15 cellular contexts compared by ENCODE assay signal in genomic region chr13:24931450-24932217, GRCh38.
DNase-seq lines count a peak whose midpoint lies in the region; ATAC-seq and TF ChIP-seq lines count a peak whose summit lies in the region.
"Had no signal": no experiment of that assay in that cellular context is flagged by ENCODE, and none has a peak within 500 bp of the region (broad histone marks: within the 10 kb centered on the region; RNA-seq: fewer than 3 reads in every experiment).

No MANE protein-coding gene starts in this region.

- no peak for ATAC-seq in effector memory CD8-positive, alpha-beta T cell (replicated peaks)
- ATAC-seq: CD8-positive, alpha-beta T cell had no signal

- H3K4me3 Mint-ChIP-seq in brain = peak overlapping the region in 4 of 5 experiments; percentile 11 to 71 (median 51)
- H3K4me3 Mint-ChIP-seq in effector memory CD8-positive, alpha-beta T cell = no peak overlapping the region
- H3K4me3 Mint-ChIP-seq: CD8-positive, alpha-beta T cell had no signal

- H3K27me3 ChIP-seq in HL-60 (ENCODE audit: insufficient read depth, poor library complexity, severe bottlenecking) (no peaks in the 10 kb centered on the region), iPS-20b (ENCODE audit: insufficient read depth, low read length) (peaks cover 12% of the 10 kb centered on the region)

- H3K4me1 Mint-ChIP-seq in brain = peaks cover 5% of the 10 kb centered on the region
- H3K4me1 Mint-ChIP-seq in effector memory CD8-positive, alpha-beta T cell (ENCODE audit: low read depth in 2 of 2) = no peaks in the 10 kb centered on the region

- H3K27ac Mint-ChIP-seq in brain = peak overlapping the region in 1 of 5 experiments; percentile 32
- no peak overlapping the region for H3K27ac Mint-ChIP-seq in effector memory CD8-positive, alpha-beta T cell
- H3K27ac Mint-ChIP-seq: CD8-positive, alpha-beta T cell had no signal

- TF ChIP-seq CTCF in HL-60 (IDR thresholded peaks at IDR 0.05; ENCODE audit: insufficient read depth, low read length) = no peak
- TF ChIP-seq CTCF in brain (conservative IDR thresholded peaks at IDR 0.05) = no peak

- H3K36me3 Mint-ChIP-seq in brain = no peaks in the 10 kb centered on the region
- no peaks in the 10 kb centered on the region for H3K36me3 Mint-ChIP-seq in effector memory CD8-positive, alpha-beta T cell (ENCODE audit: insufficient read depth)
- H3K36me3 Mint-ChIP-seq: CD8-positive, alpha-beta T cell had no signal

- H3K4me3 ChIP-seq in HL-60 (replicated peaks; ENCODE audit: insufficient read depth, low read length) (no peak overlapping the region), iPS-20b (ENCODE audit: low read length) (peak overlapping the region; percentile 67; the same call in 1 of the 2 replicates), skeletal muscle cell (ENCODE audit: low read depth, low read length) (peak overlapping the region; percentile 34)

- H3K27ac ChIP-seq in HL-60 (replicated peaks) (peak overlapping the region; percentile 79), iPS-20b (ENCODE audit: low read length) (no peak overlapping the region)

- peaks cover 0 to 5% (median 0%) of the 10 kb centered on the region in 5 experiments for H3K9me3 Mint-ChIP-seq in brain
- H3K9me3 Mint-ChIP-seq in effector memory CD8-positive, alpha-beta T cell = no peaks in the 10 kb centered on the region
- H3K9me3 Mint-ChIP-seq: CD8-positive, alpha-beta T cell had no signal

- H3K27me3 Mint-ChIP-seq in brain = peaks cover 67% of the 10 kb centered on the region
- peaks cover 40 to 48% of the 10 kb centered on the region in 2 donors for H3K27me3 Mint-ChIP-seq in effector memory CD8-positive, alpha-beta T cell

- H3K4me1 ChIP-seq in iPS-20b (ENCODE audit: insufficient read depth, low read length) = no peaks in the 10 kb centered on the region; the same call in 1 of the 2 replicates

- no peaks in the 10 kb centered on the region for H3K36me3 ChIP-seq in iPS-20b (ENCODE audit: insufficient read depth, low read depth, low read length)

- H3K9ac ChIP-seq in iPS-20b (ENCODE audit: low read depth, low read length) = peak overlapping the region; percentile 43; the same call in 1 of the 2 replicates

- no peaks in the 10 kb centered on the region for H3K9me3 ChIP-seq in iPS-20b (ENCODE audit: insufficient read depth, low read depth, low read length)

- DNase-seq in HL-60 (ENCODE audit: low read depth in 1 of 2, low spot score in 1 of 2) (no peak), skeletal muscle cell (ENCODE audit: low read depth) (no peak), NCI-H2029 treated with DMSO at 0.1 percent for 48 hours (lab: John Stamatoyannopoulos, UW) (no peak), SKM-1 treated with dmso at 0.1 percent for 144 hours (lab: John Stamatoyannopoulos, UW; ENCODE audit: unreplicated experiment) (no peak)
- no peak for DNase-seq in effector memory CD8-positive, alpha-beta T cell
- DNase-seq: activated T-cell treated with anti-CD3 and anti-CD28 coated beads for 4 hours; CD8-positive, alpha-beta T cell; foreskin fibroblast; GDM1; GOT3; kidney glomerular epithelial cell; NCI-H2029; stimulated activated CD4-positive, alpha-beta T cell treated with anti-CD3 and anti-CD28 coated beads, Interleukin-4, amount 100 ng/mL, for 1 hour had no signal

Comparison
In these comparisons a context has a peak if more than half of its experiments do, and no peak if none do; other contexts are left out.
1. H3K4me3 Mint-ChIP-seq: peak in brain (4 of 5); none in effector memory CD8-positive, alpha-beta T cell (0 of 2).